Comparison of ENCODE assay signal across 1 cellular context in genomic region chr19:53786744-53787143, GRCh38.
TF ChIP-seq lines count a peak whose summit lies in the region.

No MANE protein-coding gene starts in this region.

TF ChIP-seq in H1, 55 proteins besides CTCF, POLR2A, EP300 and RAD21:
- no peak for TF ChIP-seq GABPA (IDR thresholded peaks at IDR 0.05; ENCODE audit: borderline replicate concordance, insufficient read depth, low read length)
- TF ChIP-seq JUN (IDR thresholded peaks at IDR 0.05; ENCODE audit: low read depth, low read length): no peak
